In the genomic region with DNA sequence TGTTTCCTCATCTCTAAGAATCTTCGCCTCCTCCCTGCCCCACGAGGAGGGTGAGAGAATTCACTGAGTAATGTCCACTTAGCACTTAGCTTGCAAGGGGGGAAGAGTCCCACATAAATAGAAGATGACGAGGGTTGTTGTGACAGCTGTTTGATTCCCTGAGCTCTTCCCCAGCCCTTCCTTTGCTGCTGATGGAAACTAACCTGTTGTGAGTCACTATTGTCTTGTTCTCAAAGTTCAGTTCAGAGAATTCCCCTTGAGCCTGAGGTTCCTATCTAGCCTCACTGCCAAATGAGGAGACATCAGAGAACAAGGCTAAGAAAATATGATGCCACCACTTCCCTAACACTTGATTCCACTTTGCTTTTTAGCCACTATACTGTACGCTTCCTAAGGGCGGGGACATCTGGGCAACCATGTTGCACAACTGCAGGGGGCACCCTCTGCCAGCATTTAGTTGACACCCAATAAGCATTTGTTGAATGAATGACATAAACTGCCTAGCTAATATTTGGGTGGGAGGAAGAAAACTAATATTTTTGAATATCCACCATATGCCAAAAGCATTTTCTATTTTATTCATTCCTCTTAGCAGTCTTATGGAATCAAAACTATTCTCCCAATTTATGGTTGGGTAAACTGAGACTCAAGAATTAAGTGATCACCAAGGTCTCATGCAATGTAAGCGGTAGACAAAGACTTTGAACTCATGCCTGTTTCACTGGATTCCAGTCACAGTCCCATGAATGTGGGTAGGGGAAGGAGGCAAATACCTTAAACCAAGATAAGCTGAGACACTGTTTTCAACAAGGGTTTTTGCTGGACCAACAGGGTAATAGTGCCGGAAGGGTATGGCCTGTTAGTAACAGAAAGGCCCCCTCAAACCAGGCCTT, we compare ENCODE assay signal across 10 cellular contexts.
DNase-seq lines count a peak whose midpoint lies in the region; ATAC-seq, FAIRE-seq and TF ChIP-seq lines count a peak whose summit lies in the region.
"Had no signal": no experiment of that assay in that cellular context is flagged by ENCODE, and none has a peak within 500 bp of the region (broad histone marks: within the 10 kb centered on the region; RNA-seq: fewer than 3 reads in every experiment).

No MANE protein-coding gene starts in this region.

- H3K27me3 ChIP-seq in DND-41 (ENCODE audit: insufficient read depth, low read length, poor library complexity), result no peaks in the 10 kb centered on the region
- no peaks in the 10 kb centered on the region for H3K27me3 ChIP-seq in mammary epithelial cell (ENCODE audit: insufficient read depth, low read length)
- no peaks in the 10 kb centered on the region for H3K27me3 ChIP-seq in MM.1S (replicated peaks; ENCODE audit: insufficient read depth, low read length)

- H3K4me3 ChIP-seq in DND-41 (ENCODE audit: low read depth in 1 of 2, low read length in 2 of 2) (no peak overlapping the region), mammary epithelial cell (replicated peaks in 1 of 3; ENCODE audit: insufficient read depth in 1 of 3, low read depth in 2 of 3, low read length in 3 of 3) (no peak overlapping the region), mucosa of descending colon (no peak overlapping the region), MM.1S (ENCODE audit: low read length) (no peak overlapping the region)

- H3K27ac ChIP-seq in DND-41 (ENCODE audit: low read length) (no peak overlapping the region), mammary epithelial cell (ENCODE audit: insufficient read depth, low read depth, low read length) (no peak overlapping the region), MM.1S (ENCODE audit: low read length) (no peak overlapping the region)

- BruUV-seq in mammary epithelial cell (replicated peaks; lab: Mats Ljungman, UMichigan), result no TSS peak

- H3K9me3 ChIP-seq in DND-41 (ENCODE audit: insufficient read depth, low read length, severe bottlenecking) (no peaks in the 10 kb centered on the region), mammary epithelial cell (replicated peaks; ENCODE audit: insufficient read depth, low read length) (no peaks in the 10 kb centered on the region), mucosa of descending colon (peaks cover 2% of the 10 kb centered on the region), MM.1S (replicated peaks; ENCODE audit: insufficient read depth, low read length) (no peaks in the 10 kb centered on the region)

- H3K9ac ChIP-seq in DND-41 (ENCODE audit: low read depth, low read length), result no peak overlapping the region
- no peak overlapping the region for H3K9ac ChIP-seq in mammary epithelial cell (ENCODE audit: insufficient read depth, low read length)
- no peak overlapping the region for H3K9ac ChIP-seq in MM.1S (ENCODE audit: low read length)

- in situ Hi-C loops in mammary epithelial cell (cut with MboI; ENCODE audit: low sequenced_read_pairs in 2 of 2), result no loop called here

- intact Hi-C loops in mammary epithelial cell (cut with micrococcal nuclease), result no loop called here
- intact Hi-C loops in mucosa of descending colon (cut with DNase I, micrococcal nuclease), result no loop called here

- H2AFZ ChIP-seq in DND-41 (ENCODE audit: low read depth, low read length) (no peak overlapping the region), mammary epithelial cell (ENCODE audit: low read depth, low read length) (no peak overlapping the region), MM.1S (ENCODE audit: low read length) (no peak overlapping the region)

- 99% methylated on average over 7 of the region's 7 CpGs for WGBS in mammary epithelial cell (ENCODE audit: low coverage, missing lambda C conversion rate)

- H3K4me1 ChIP-seq in DND-41 (ENCODE audit: insufficient read depth, low read length) (no peaks in the 10 kb centered on the region), mammary epithelial cell (ENCODE audit: insufficient read depth, low read length) (no peaks in the 10 kb centered on the region), mucosa of descending colon (ENCODE audit: low read depth) (peaks cover 5% of the 10 kb centered on the region), MM.1S (ENCODE audit: low read length) (no peaks in the 10 kb centered on the region)

- H4K20me1 ChIP-seq in DND-41 (ENCODE audit: insufficient read depth, low read length), result no peaks in the 10 kb centered on the region
- no peaks in the 10 kb centered on the region for H4K20me1 ChIP-seq in mammary epithelial cell (ENCODE audit: insufficient read depth, low read length)
- no peaks in the 10 kb centered on the region for H4K20me1 ChIP-seq in MM.1S (ENCODE audit: insufficient read depth, low read length)

- no peaks in the 10 kb centered on the region for H3F3A ChIP-seq in MM.1S (ENCODE audit: insufficient read depth, low read length)

- DNase-seq in DND-41, result peak; percentile 12
- DNase-seq in HTR-8/SVneo (ENCODE audit: insufficient read length, low spot score), result no peak
- peak; percentile 82 for DNase-seq in mammary epithelial cell
- DNase-seq in mucosa of descending colon, result no peak
- DNase-seq in MM.1S, result no peak
- DNase-seq in NCI-H2196 treated with DMSO at 0.1 percent for 48 hours (lab: John Stamatoyannopoulos, UW; ENCODE audit: unreplicated experiment), result no peak
- DNase-seq: activated CD8-positive, alpha-beta memory T cell treated with anti-CD3 and anti-CD28 coated beads, Interleukin-2, amount 10 ng/mL, durations not matched to agents 7 days and 5 days; NCI-H1092 treated with DMSO at 0.1 percent for 48 hours had no signal

- H3K36me3 ChIP-seq in DND-41 (ENCODE audit: insufficient read depth, low read length) (no peaks in the 10 kb centered on the region), mammary epithelial cell (ENCODE audit: insufficient read depth, low read length) (no peaks in the 10 kb centered on the region), mucosa of descending colon (ENCODE audit: low read depth) (no peaks in the 10 kb centered on the region), MM.1S (replicated peaks; ENCODE audit: insufficient read depth, low read length) (no peaks in the 10 kb centered on the region)

- dilution Hi-C loops in mammary epithelial cell (cut with HindIII; ENCODE audit: low sequenced_read_pairs), result no loop called here

- peak; percentile 87 for FAIRE-seq in HTR-8/SVneo (lab: Jason Lieb, UNC)

- ATAC-seq in DND-41 (ENCODE audit: insufficient read depth, low read depth), result peak; percentile 58; the same call in 1 of the 3 replicates
- ATAC-seq in mucosa of descending colon, result peak; percentile 3
- ATAC-seq in GM21619 (IDR thresholded peaks at IDR 0.05; ENCODE audit: unreplicated experiment), result no peak
- ATAC-seq in GM18502 (IDR thresholded peaks at IDR 0.05; ENCODE audit: poor library complexity, unreplicated experiment), result no peak
- ATAC-seq: activated CD8-positive, alpha-beta memory T cell treated with anti-CD3 and anti-CD28 coated beads, Interleukin-2, amount 10 ng/mL, durations not matched to agents 7 days and 5 days had no signal

- CTCF ChIA-PET in mammary epithelial cell (lab: Charles Lee; ENCODE audit: low non-redundant PET), result no interaction called here

- H3K4me2 ChIP-seq in DND-41 (ENCODE audit: insufficient read depth, low read length) (no peak overlapping the region), mammary epithelial cell (ENCODE audit: insufficient read depth, low read depth, low read length) (no peak overlapping the region), MM.1S (ENCODE audit: low read depth, low read length) (no peak overlapping the region)

- H3K9me2 ChIP-seq in MM.1S (replicated peaks; ENCODE audit: insufficient read depth, low read length), result no peaks in the 10 kb centered on the region

- TF ChIP-seq CTCF in DND-41 (IDR thresholded peaks at IDR 0.05; ENCODE audit: borderline replicate concordance, extremely low read depth, low read length, poor library complexity, severe bottlenecking) (peak; percentile 39), mammary epithelial cell (conservative IDR thresholded peaks at IDR 0.05 in 1 of 2, IDR thresholded peaks at IDR 0.05 in 1 of 2; ENCODE audit: extremely low read depth in 1 of 2, insufficient read depth in 1 of 2, low read depth in 1 of 2, low read length in 2 of 2) (peak in 1 of 2 donors; percentile 13), mucosa of descending colon (IDR thresholded peaks at IDR 0.05) (no peak), MM.1S (IDR thresholded peaks at IDR 0.05; ENCODE audit: low read length) (no peak)

- H3K79me2 ChIP-seq in DND-41 (ENCODE audit: insufficient read depth, low read length) (no peaks in the 10 kb centered on the region), mammary epithelial cell (ENCODE audit: insufficient read depth, low read length) (no peaks in the 10 kb centered on the region), MM.1S (ENCODE audit: low read length) (no peaks in the 10 kb centered on the region)

Comparison
In these comparisons a context has a peak if more than half of its experiments do, and no peak if none do; other contexts are left out.
1. ATAC-seq: peak in DND-41 (single experiment) and mucosa of descending colon (single experiment); none in GM21619 (single experiment) and GM18502 (single experiment).
2. DNase-seq: peak in DND-41 (single experiment) and mammary epithelial cell (single experiment); none in HTR-8/SVneo (single experiment), mucosa of descending colon (0 of 3), MM.1S (single experiment) and NCI-H2196 treated with DMSO at 0.1 percent for 48 hours (single experiment).